ENCODE assay signal across 1 cellular context in the genomic region with DNA sequence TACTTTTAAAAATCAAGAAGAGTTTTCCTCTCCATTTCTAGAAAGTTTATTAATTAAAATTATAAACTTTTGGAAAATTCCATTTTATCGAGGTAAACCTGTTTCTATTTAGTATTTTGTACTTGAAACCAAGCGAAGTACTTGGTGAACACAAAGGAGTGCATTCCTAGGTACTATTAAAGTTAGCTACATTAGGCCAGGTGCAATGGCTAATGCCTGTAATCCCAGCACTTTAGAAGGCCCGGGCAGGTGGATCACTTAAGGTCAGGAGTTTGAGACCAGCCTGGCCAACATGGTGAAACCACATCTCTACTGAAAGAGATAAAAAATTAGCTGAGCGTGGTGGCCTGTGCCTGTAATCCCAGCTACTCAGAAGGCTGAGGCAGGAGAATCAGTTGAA.
TF ChIP-seq lines count a peak whose summit lies in the region.

No MANE protein-coding gene starts in this region.

TF ChIP-seq in GM23338, 12 proteins besides CTCF, POLR2A, EP300 and RAD21:
- TF ChIP-seq, protein P1, sequence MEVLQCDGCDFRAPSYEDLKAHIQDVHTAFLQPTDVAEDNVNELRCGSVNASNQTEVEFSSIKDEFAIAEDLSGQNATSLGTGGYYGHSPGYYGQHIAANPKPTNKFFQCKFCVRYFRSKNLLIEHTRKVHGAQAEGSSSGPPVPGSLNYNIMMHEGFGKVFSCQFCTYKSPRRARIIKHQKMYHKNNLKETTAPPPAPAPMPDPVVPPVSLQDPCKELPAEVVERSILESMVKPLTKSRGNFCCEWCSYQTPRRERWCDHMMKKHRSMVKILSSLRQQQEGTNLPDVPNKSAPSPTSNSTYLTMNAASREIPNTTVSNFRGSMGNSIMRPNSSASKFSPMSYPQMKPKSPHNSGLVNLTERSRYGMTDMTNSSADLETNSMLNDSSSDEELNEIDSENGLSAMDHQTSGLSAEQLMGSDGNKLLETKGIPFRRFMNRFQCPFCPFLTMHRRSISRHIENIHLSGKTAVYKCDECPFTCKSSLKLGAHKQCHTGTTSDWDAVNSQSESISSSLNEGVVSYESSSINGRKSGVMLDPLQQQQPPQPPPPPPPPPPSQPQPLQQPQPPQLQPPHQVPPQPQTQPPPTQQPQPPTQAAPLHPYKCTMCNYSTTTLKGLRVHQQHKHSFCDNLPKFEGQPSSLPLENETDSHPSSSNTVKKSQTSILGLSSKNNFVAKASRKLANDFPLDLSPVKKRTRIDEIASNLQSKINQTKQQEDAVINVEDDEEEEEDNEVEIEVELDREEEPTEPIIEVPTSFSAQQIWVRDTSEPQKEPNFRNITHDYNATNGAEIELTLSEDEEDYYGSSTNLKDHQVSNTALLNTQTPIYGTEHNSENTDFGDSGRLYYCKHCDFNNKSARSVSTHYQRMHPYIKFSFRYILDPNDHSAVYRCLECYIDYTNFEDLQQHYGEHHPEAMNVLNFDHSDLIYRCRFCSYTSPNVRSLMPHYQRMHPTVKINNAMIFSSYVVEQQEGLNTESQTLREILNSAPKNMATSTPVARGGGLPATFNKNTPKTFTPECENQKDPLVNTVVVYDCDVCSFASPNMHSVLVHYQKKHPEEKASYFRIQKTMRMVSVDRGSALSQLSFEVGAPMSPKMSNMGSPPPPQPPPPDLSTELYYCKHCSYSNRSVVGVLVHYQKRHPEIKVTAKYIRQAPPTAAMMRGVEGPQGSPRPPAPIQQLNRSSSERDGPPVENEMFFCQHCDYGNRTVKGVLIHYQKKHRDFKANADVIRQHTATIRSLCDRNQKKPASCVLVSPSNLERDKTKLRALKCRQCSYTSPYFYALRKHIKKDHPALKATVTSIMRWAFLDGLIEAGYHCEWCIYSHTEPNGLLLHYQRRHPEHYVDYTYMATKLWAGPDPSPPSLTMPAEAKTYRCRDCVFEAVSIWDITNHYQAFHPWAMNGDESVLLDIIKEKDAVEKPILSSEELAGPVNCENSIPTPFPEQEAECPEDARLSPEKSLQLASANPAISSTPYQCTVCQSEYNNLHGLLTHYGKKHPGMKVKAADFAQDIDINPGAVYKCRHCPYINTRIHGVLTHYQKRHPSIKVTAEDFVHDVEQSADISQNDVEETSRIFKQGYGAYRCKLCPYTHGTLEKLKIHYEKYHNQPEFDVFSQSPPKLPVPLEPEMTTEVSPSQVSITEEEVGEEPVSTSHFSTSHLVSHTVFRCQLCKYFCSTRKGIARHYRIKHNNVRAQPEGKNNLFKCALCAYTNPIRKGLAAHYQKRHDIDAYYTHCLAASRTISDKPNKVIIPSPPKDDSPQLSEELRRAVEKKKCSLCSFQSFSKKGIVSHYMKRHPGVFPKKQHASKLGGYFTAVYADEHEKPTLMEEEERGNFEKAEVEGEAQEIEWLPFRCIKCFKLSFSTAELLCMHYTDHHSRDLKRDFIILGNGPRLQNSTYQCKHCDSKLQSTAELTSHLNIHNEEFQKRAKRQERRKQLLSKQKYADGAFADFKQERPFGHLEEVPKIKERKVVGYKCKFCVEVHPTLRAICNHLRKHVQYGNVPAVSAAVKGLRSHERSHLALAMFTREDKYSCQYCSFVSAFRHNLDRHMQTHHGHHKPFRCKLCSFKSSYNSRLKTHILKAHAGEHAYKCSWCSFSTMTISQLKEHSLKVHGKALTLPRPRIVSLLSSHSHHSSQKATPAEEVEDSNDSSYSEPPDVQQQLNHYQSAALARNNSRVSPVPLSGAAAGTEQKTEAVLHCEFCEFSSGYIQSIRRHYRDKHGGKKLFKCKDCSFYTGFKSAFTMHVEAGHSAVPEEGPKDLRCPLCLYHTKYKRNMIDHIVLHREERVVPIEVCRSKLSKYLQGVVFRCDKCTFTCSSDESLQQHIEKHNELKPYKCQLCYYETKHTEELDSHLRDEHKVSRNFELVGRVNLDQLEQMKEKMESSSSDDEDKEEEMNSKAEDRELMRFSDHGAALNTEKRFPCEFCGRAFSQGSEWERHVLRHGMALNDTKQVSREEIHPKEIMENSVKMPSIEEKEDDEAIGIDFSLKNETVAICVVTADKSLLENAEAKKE (CRISPR knock-in tag; IDR thresholded peaks at IDR 0.05) = no peak
- TF ChIP-seq, protein P2, sequence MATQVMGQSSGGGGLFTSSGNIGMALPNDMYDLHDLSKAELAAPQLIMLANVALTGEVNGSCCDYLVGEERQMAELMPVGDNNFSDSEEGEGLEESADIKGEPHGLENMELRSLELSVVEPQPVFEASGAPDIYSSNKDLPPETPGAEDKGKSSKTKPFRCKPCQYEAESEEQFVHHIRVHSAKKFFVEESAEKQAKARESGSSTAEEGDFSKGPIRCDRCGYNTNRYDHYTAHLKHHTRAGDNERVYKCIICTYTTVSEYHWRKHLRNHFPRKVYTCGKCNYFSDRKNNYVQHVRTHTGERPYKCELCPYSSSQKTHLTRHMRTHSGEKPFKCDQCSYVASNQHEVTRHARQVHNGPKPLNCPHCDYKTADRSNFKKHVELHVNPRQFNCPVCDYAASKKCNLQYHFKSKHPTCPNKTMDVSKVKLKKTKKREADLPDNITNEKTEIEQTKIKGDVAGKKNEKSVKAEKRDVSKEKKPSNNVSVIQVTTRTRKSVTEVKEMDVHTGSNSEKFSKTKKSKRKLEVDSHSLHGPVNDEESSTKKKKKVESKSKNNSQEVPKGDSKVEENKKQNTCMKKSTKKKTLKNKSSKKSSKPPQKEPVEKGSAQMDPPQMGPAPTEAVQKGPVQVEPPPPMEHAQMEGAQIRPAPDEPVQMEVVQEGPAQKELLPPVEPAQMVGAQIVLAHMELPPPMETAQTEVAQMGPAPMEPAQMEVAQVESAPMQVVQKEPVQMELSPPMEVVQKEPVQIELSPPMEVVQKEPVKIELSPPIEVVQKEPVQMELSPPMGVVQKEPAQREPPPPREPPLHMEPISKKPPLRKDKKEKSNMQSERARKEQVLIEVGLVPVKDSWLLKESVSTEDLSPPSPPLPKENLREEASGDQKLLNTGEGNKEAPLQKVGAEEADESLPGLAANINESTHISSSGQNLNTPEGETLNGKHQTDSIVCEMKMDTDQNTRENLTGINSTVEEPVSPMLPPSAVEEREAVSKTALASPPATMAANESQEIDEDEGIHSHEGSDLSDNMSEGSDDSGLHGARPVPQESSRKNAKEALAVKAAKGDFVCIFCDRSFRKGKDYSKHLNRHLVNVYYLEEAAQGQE (IDR thresholded peaks at IDR 0.05; ENCODE audit: unreplicated experiment) = no peak
- TF ChIP-seq NANOG (IDR thresholded peaks at IDR 0.05; ENCODE audit: borderline replicate concordance) (no peak), STAT1 (IDR thresholded peaks at IDR 0.05; ENCODE audit: unreplicated experiment) (no peak), EZH2 (IDR thresholded peaks at IDR 0.05; ENCODE audit: low read depth, unreplicated experiment) (no peak), CREB1 (CRISPR knock-in tag; IDR thresholded peaks at IDR 0.05; ENCODE audit: low read depth) (no peak), ZNF331 (CRISPR knock-in tag; IDR thresholded peaks at IDR 0.05; ENCODE audit: low read depth) (no peak), POLR2AphosphoS5 (IDR thresholded peaks at IDR 0.05; ENCODE audit: low read depth) (no peak)
